Comparison of ENCODE assay signal across 2 cellular contexts in the genomic region with DNA sequence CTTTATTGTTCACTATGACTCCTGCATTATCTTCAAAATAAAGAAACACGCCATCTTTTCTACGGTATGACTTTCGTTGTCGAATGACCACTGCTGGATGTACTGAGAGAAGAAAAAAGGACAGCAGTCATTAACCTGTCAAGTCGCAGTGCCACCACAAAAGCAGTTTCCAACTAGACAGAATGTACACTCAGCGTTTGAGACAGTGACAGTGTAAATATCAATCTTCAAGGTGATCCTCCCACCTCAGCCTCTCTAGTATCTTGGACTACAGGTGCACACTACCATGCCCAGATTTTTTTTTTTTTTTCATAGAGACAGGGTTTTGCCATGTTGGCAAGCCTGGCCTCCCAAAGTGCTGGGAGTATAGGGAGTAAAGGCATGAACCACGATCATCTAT.
TF ChIP-seq lines count a peak whose summit lies in the region.

No MANE protein-coding gene starts in this region.

TF ChIP-seq in SK-N-SH, 30 proteins besides CTCF, POLR2A, EP300 and RAD21 (continued from another document):
- TF ChIP-seq, protein P1, sequence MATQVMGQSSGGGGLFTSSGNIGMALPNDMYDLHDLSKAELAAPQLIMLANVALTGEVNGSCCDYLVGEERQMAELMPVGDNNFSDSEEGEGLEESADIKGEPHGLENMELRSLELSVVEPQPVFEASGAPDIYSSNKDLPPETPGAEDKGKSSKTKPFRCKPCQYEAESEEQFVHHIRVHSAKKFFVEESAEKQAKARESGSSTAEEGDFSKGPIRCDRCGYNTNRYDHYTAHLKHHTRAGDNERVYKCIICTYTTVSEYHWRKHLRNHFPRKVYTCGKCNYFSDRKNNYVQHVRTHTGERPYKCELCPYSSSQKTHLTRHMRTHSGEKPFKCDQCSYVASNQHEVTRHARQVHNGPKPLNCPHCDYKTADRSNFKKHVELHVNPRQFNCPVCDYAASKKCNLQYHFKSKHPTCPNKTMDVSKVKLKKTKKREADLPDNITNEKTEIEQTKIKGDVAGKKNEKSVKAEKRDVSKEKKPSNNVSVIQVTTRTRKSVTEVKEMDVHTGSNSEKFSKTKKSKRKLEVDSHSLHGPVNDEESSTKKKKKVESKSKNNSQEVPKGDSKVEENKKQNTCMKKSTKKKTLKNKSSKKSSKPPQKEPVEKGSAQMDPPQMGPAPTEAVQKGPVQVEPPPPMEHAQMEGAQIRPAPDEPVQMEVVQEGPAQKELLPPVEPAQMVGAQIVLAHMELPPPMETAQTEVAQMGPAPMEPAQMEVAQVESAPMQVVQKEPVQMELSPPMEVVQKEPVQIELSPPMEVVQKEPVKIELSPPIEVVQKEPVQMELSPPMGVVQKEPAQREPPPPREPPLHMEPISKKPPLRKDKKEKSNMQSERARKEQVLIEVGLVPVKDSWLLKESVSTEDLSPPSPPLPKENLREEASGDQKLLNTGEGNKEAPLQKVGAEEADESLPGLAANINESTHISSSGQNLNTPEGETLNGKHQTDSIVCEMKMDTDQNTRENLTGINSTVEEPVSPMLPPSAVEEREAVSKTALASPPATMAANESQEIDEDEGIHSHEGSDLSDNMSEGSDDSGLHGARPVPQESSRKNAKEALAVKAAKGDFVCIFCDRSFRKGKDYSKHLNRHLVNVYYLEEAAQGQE (IDR thresholded peaks at IDR 0.05; ENCODE audit: low read depth, low read length), result no peak
- TF ChIP-seq SIN3A (IDR thresholded peaks at IDR 0.05; ENCODE audit: borderline replicate concordance, low read depth, low read length) (no peak), CHD2 (IDR thresholded peaks at IDR 0.05; ENCODE audit: low read length, partially characterized antibody) (no peak), FOXJ3 (CRISPR knock-in tag; IDR thresholded peaks at IDR 0.05) (no peak), POLR2AphosphoS5 (IDR thresholded peaks at IDR 0.05; ENCODE audit: low read depth, low read length) (no peak; the same call in 1 of the 2 replicates), NFIC (IDR thresholded peaks at IDR 0.05; ENCODE audit: borderline replicate concordance) (no peak), GABPA (IDR thresholded peaks at IDR 0.05; ENCODE audit: low read depth) (no peak), YY1 (IDR thresholded peaks at IDR 0.05; ENCODE audit: low read depth) (no peak), FOSL2 (IDR thresholded peaks at IDR 0.05; ENCODE audit: borderline replicate concordance, low read depth) (no peak)
- TF ChIP-seq, protein P2, sequence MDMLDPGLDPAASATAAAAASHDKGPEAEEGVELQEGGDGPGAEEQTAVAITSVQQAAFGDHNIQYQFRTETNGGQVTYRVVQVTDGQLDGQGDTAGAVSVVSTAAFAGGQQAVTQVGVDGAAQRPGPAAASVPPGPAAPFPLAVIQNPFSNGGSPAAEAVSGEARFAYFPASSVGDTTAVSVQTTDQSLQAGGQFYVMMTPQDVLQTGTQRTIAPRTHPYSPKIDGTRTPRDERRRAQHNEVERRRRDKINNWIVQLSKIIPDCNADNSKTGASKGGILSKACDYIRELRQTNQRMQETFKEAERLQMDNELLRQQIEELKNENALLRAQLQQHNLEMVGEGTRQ (IDR thresholded peaks at IDR 0.05; ENCODE audit: borderline replicate concordance, low read depth, low read length), result no peak

TF ChIP-seq in SK-N-SH treated with all-trans-retinoic acid at 6 μM for 48 hours, 23 proteins besides CTCF, POLR2A, EP300 and RAD21 (continued from another document):
- TF ChIP-seq ZFP3 (CRISPR knock-in tag; IDR thresholded peaks at IDR 0.05), result no peak
- TF ChIP-seq ZNF8 (CRISPR knock-in tag; IDR thresholded peaks at IDR 0.05), result no peak
- no peak for TF ChIP-seq CREB5 (CRISPR knock-in tag; IDR thresholded peaks at IDR 0.05; ENCODE audit: low read depth)
- TF ChIP-seq, protein P3, sequence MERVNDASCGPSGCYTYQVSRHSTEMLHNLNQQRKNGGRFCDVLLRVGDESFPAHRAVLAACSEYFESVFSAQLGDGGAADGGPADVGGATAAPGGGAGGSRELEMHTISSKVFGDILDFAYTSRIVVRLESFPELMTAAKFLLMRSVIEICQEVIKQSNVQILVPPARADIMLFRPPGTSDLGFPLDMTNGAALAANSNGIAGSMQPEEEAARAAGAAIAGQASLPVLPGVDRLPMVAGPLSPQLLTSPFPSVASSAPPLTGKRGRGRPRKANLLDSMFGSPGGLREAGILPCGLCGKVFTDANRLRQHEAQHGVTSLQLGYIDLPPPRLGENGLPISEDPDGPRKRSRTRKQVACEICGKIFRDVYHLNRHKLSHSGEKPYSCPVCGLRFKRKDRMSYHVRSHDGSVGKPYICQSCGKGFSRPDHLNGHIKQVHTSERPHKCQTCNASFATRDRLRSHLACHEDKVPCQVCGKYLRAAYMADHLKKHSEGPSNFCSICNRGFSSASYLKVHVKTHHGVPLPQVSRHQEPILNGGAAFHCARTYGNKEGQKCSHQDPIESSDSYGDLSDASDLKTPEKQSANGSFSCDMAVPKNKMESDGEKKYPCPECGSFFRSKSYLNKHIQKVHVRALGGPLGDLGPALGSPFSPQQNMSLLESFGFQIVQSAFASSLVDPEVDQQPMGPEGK (CRISPR knock-in tag; IDR thresholded peaks at IDR 0.05; ENCODE audit: borderline replicate concordance), result no peak
- no peak for TF ChIP-seq ZFP30 (CRISPR knock-in tag; IDR thresholded peaks at IDR 0.05)
